ENCODE assay signal across 8 cellular contexts in genomic region chr19:53432088-53432661, GRCh38. TPM values are rescaled to one million over a fixed set of nuclear protein-coding genes. Genes with fewer than 3 reads are reported as not detected.
A peak's percentile ranks its signal among the peaks of the same experiment; 100 is the strongest.
DNase-seq lines count a peak whose midpoint lies in the region; ATAC-seq and TF ChIP-seq lines count a peak whose summit lies in the region.

No MANE protein-coding gene starts in this region.

- peaks cover 38% of the 10 kb centered on the region for H3K36me3 ChIP-seq in DOHH2 (ENCODE audit: control insufficient read depth, low read length)

- H3K4me2 ChIP-seq in DOHH2 (ENCODE audit: low read length): peak overlapping the region; percentile 84

- no peak overlapping the region; the same call in 1 of the 2 replicates for H3K27ac ChIP-seq in DOHH2 (ENCODE audit: low read depth, low read length)

- H4K20me1 ChIP-seq in DOHH2 (ENCODE audit: control insufficient read depth, insufficient read depth, low read depth, low read length): no peaks in the 10 kb centered on the region

- peak overlapping the region; percentile 87 for H3K4me3 ChIP-seq in DOHH2 (ENCODE audit: low read length)
- H3K4me3 ChIP-seq in Jurkat, Clone E6-1 (ENCODE audit: low read length): peak overlapping the region; percentile 82

- H3K79me2 ChIP-seq in DOHH2 (ENCODE audit: control insufficient read depth, low read length): peaks cover 38% of the 10 kb centered on the region

- intact Hi-C loops in left cardiac atrium (cut with DNase I): no loop called here

- no peaks in the 10 kb centered on the region for H3K9me2 ChIP-seq in DOHH2 (replicated peaks; ENCODE audit: control insufficient read depth, low read length)

- no peak for DNase-seq in Jurkat, Clone E6-1 (ENCODE audit: low read depth, low spot score)
- peak; percentile 3 for DNase-seq in activated T-helper 9 cell treated with anti-CD3 and anti-CD28 coated beads, Interleukin-2, amount 50 U/mL, for 16 hours (ENCODE audit: low read depth)
- DNase-seq in left cardiac atrium (peak; percentile 62), putamen (ENCODE audit: low spot score) (peak; percentile 3), NCI-H2081 (lab: John Stamatoyannopoulos, UW) (no peak)
- no peak for DNase-seq in NK-92 treated with Interleukin-12 subunit alpha and Interleukin-12 subunit beta, amount 100 ng/mL, for 24 hours (lab: John Stamatoyannopoulos, UW)

- peaks cover 11% of the 10 kb centered on the region for H3K4me1 ChIP-seq in DOHH2 (ENCODE audit: control insufficient read depth, low read length)

- H3K9me3 ChIP-seq in DOHH2 (ENCODE audit: control insufficient read depth, insufficient read depth, low read length): peaks cover 19% of the 10 kb centered on the region; the same call in 1 of the 2 replicates

- no peak for TF ChIP-seq CTCF in DOHH2 (IDR thresholded peaks at IDR 0.05; ENCODE audit: low read depth, low read length, poor library complexity, severe bottlenecking)

- ATAC-seq in GM21529 (IDR thresholded peaks at IDR 0.05; ENCODE audit: unreplicated experiment): peak; percentile 10
- peak; percentile 32 to 58 for ATAC-seq in left cardiac atrium

- no peaks in the 10 kb centered on the region for H3K27me3 ChIP-seq in DOHH2 (ENCODE audit: control insufficient read depth, low read length)

- H3F3A ChIP-seq in DOHH2 (ENCODE audit: control insufficient read depth, insufficient read depth): no peaks in the 10 kb centered on the region

RNA-seq across cellular contexts. Expression of gene ZNF761, which starts 0.4 kb away (rescaled TPM):
- polyA plus RNA-seq in Jurkat, Clone E6-1 (2012; ENCODE audit: insufficient read depth, insufficient read length): 8.2 TPM
- total RNA-seq in left cardiac atrium: 1 to 10 TPM; 4.9 to 5.4 TPM

RNA-seq across cellular contexts. Expression of gene ZNF813, which starts 35.4 kb away (rescaled TPM):
- 1.1 TPM for polyA plus RNA-seq in Jurkat, Clone E6-1 (2012; ENCODE audit: insufficient read depth, insufficient read length)
- 1 to 10 TPM; 1.5 TPM for total RNA-seq in left cardiac atrium

RNA-seq across cellular contexts. Expression of gene ZNF765, which starts 37.2 kb away (rescaled TPM):
- polyA plus RNA-seq in Jurkat, Clone E6-1 (2012; ENCODE audit: insufficient read depth, insufficient read length): 4.3 TPM
- total RNA-seq in left cardiac atrium: 1 to 10 TPM; 4.9 to 5.9 TPM

Comparison
In these comparisons a context has a peak if more than half of its experiments do, and no peak if none do; other contexts are left out.
1. DNase-seq: peak in activated T-helper 9 cell treated with anti-CD3 and anti-CD28 coated beads, Interleukin-2, amount 50 U/mL, for 16 hours (single experiment), left cardiac atrium (single experiment) and putamen (single experiment); none in Jurkat, Clone E6-1 (single experiment), NCI-H2081 (0 of 2) and NK-92 treated with Interleukin-12 subunit alpha and Interleukin-12 subunit beta, amount 100 ng/mL, for 24 hours (single experiment).